20 cellular contexts compared by ENCODE assay signal in genomic region chr18:63878343-63878742, GRCh38. TPM values are rescaled to one million over a fixed set of nuclear protein-coding genes. Genes with fewer than 3 reads are reported as not detected.
DNase-seq lines count a peak whose midpoint lies in the region; ATAC-seq and TF ChIP-seq lines count a peak whose summit lies in the region.
"Had no signal": no experiment of that assay in that cellular context is flagged by ENCODE, and none has a peak within 500 bp of the region (broad histone marks: within the 10 kb centered on the region; RNA-seq: fewer than 3 reads in every experiment).

No MANE protein-coding gene starts in this region.

- DNase-seq in AML-193 (lab: John Stamatoyannopoulos, UW), result peak; percentile 72 to 79
- peak; percentile 36 for DNase-seq in SK-MEL-5 (ENCODE audit: low read depth, low spot score)
- DNase-seq in foreskin keratinocyte, result peak; percentile 63 to 65
- DNase-seq in spleen, result no peak
- DNase-seq in cerebellar nuclear complex (lab: John Stamatoyannopoulos, UW), result no peak
- DNase-seq in NCI-H526 (lab: John Stamatoyannopoulos, UW), result no peak
- DNase-seq in esophagus squamous epithelium (lab: John Stamatoyannopoulos, UW), result no peak
- DNase-seq: activated T-cell treated with anti-CD3 and anti-CD28 coated beads, Interleukin-2, amount 50 U/mL, for 1 hour; DMS79; left ventricle myocardium superior; NCI-H1436 treated with DMSO at 0.1 percent for 48 hours; NCI-H345; pancreas; small intestine; testis had no signal

- H3K9me3 ChIP-seq in spleen (no peaks in the 10 kb centered on the region), esophagus squamous epithelium (no peaks in the 10 kb centered on the region)
- H3K9me3 ChIP-seq: pancreas, testis had no signal

- H3K27me3 ChIP-seq in foreskin keratinocyte, result no peaks in the 10 kb centered on the region
- H3K27me3 ChIP-seq in spleen (replicated peaks in 1 of 7), result no peaks in the 10 kb centered on the region
- no peaks in the 10 kb centered on the region for H3K27me3 ChIP-seq in esophagus squamous epithelium
- H3K27me3 ChIP-seq: BLaER1, testis had no signal

- WGBS in spleen, 5 donors, result 47 to 73% (median 67%) methylated on average over 3 of the region's 3 CpGs
- WGBS in esophagus squamous epithelium, 2 donors, result 57 to 63% methylated on average over 3 of the region's 3 CpGs

- H3K27ac ChIP-seq in foreskin keratinocyte, result peak overlapping the region; percentile 98
- H3K27ac ChIP-seq in spleen, result no peak overlapping the region
- no peak overlapping the region for H3K27ac ChIP-seq in esophagus squamous epithelium
- H3K27ac ChIP-seq: BLaER1, KMS-11, pancreas, SK-N-MC, testis had no signal

- intact Hi-C loops in spleen (cut with DNase I; ENCODE audit: low total_unique reads) (no loop called here), esophagus squamous epithelium (cut with DNase I) (no loop called here)

- peaks cover 41% of the 10 kb centered on the region for H3K4me1 ChIP-seq in foreskin keratinocyte
- H3K4me1 ChIP-seq in spleen, result no peaks in the 10 kb centered on the region
- peaks cover 0 to 18% (median 0%) of the 10 kb centered on the region in 3 donors for H3K4me1 ChIP-seq in esophagus squamous epithelium
- H3K4me1 ChIP-seq: testis had no signal

- H3K36me3 ChIP-seq in spleen (no peaks in the 10 kb centered on the region), esophagus squamous epithelium (no peaks in the 10 kb centered on the region)
- H3K36me3 ChIP-seq: BLaER1, pancreas had no signal

- H3K4me3 ChIP-seq in spleen (no peak overlapping the region), esophagus squamous epithelium (no peak overlapping the region)
- H3K4me3 ChIP-seq: BLaER1, pancreas, SK-N-MC, testis had no signal

- TF ChIP-seq EP300 in Ishikawa (IDR thresholded peaks at IDR 0.05; ENCODE audit: borderline replicate concordance), result no peak

- in situ Hi-C loops in SK-MEL-5 (cut with HindIII; ENCODE audit: low pct_unique_long_range_greater_than_20kb, low sequenced_read_pairs), result no loop called here

- TF ChIP-seq CTCF in foreskin keratinocyte (conservative IDR thresholded peaks at IDR 0.05) (no peak), spleen (IDR thresholded peaks at IDR 0.05 in 8 of 11, conservative IDR thresholded peaks at IDR 0.05 in 3 of 11) (no peak), esophagus squamous epithelium (IDR thresholded peaks at IDR 0.05) (no peak)

- TF ChIP-seq RAD21 in Ishikawa (IDR thresholded peaks at IDR 0.05; ENCODE audit: low read depth), result no peak

- TF ChIP-seq POLR2A in spleen (IDR thresholded peaks at IDR 0.05) (no peak), esophagus squamous epithelium (IDR thresholded peaks at IDR 0.05) (no peak)

- ATAC-seq in foreskin keratinocyte, result no peak
- ATAC-seq: left ventricle myocardium superior, pancreas had no signal

TF ChIP-seq in Ishikawa, 13 proteins besides CTCF, POLR2A, EP300 and RAD21:
- TF ChIP-seq CEBPB (IDR thresholded peaks at IDR 0.05) (0 out of 2 replicates have a peak, but pooled peaks have one; percentile 28), CREB1 (IDR thresholded peaks at IDR 0.05; ENCODE audit: low read depth) (no peak)

RNA-seq across cellular contexts. Expression of gene SERPINB2, which starts 9.2 kb away (rescaled TPM):
- 0.35 TPM in 1 of 2 replicates, not detected in the other for total RNA-seq in SK-MEL-5 (2014; rRNA removed; shearing (Covaris generic))
- polyA plus RNA-seq in SK-MEL-5 (2015; cell fraction: cytosol; rRNA removed), result 0.13 TPM in 1 of 2 replicates, not detected in the other
- 0.64 and 0.91 TPM in 2 replicates for polyA plus RNA-seq in SK-MEL-5 (2015; cell fraction: nucleus; rRNA removed)
- total RNA-seq in foreskin keratinocyte (129 and 205 TPM in 2 replicates), spleen (1 to 10 TPM in 2 of 7 donors, under 1 TPM in 2, not detected in 3; 0.38 to 2.3 (median 1.2) TPM), esophagus squamous epithelium (100 to 1,000 TPM; 138 to 309 (median 189) TPM)
- polyA plus RNA-seq in foreskin keratinocyte (96.4 and 169 TPM in 2 replicates), spleen (under 1 TPM in 2 of 3 donors, not detected in 1; 0.10 to 0.13 TPM)
- total RNA-seq: frontal cortex, left ventricle myocardium superior, testis had no signal

RNA-seq across cellular contexts. Expression of gene SERPINB10, which starts 29.4 kb away (rescaled TPM):
- 1.2 TPM in 1 of 2 replicates, not detected in the other for total RNA-seq in SK-MEL-5 (2014; rRNA removed; shearing (Covaris generic))
- not detected in 2 replicates for polyA plus RNA-seq in SK-MEL-5 (2015; cell fraction: cytosol; rRNA removed)
- not detected in 2 replicates for polyA plus RNA-seq in SK-MEL-5 (2015; cell fraction: nucleus; rRNA removed)
- total RNA-seq in foreskin keratinocyte (0.07 and 2.3 TPM in 2 replicates), spleen (1 to 10 TPM in 3 of 7 donors, under 1 TPM in 3, not detected in 1; 0.34 to 5.6 (median 1.2) TPM), esophagus squamous epithelium (1 to 10 TPM in 2 of 4 donors, under 1 TPM in 1, not detected in 1; 0.26 to 8.4 (median 1.4) TPM)
- polyA plus RNA-seq in foreskin keratinocyte (0.73 TPM in 1 of 2 replicates, not detected in the other), spleen (under 1 TPM; 0.07 to 0.51 (median 0.12) TPM)
- total RNA-seq: left ventricle myocardium superior, pancreas, testis had no signal
- polyA plus RNA-seq: pancreas, small intestine had no signal

Comparison
In these comparisons a context has a peak if more than half of its experiments do, and no peak if none do; other contexts are left out.
1. DNase-seq: peak in AML-193 (2 of 2), SK-MEL-5 (single experiment) and foreskin keratinocyte (2 of 2); none in spleen (single experiment), cerebellar nuclear complex (0 of 2), NCI-H526 (0 of 2) and esophagus squamous epithelium (single experiment).
2. RNA of gene SERPINB2, which starts 9.2 kb away (total RNA-seq): 138 to 309 TPM in esophagus squamous epithelium and 129 to 205 TPM in foreskin keratinocyte; 0.38 to 2.3 TPM in spleen and 0.35 TPM in SK-MEL-5; every median in the first group is over 10 times any median in the second.